In the genomic region with DNA sequence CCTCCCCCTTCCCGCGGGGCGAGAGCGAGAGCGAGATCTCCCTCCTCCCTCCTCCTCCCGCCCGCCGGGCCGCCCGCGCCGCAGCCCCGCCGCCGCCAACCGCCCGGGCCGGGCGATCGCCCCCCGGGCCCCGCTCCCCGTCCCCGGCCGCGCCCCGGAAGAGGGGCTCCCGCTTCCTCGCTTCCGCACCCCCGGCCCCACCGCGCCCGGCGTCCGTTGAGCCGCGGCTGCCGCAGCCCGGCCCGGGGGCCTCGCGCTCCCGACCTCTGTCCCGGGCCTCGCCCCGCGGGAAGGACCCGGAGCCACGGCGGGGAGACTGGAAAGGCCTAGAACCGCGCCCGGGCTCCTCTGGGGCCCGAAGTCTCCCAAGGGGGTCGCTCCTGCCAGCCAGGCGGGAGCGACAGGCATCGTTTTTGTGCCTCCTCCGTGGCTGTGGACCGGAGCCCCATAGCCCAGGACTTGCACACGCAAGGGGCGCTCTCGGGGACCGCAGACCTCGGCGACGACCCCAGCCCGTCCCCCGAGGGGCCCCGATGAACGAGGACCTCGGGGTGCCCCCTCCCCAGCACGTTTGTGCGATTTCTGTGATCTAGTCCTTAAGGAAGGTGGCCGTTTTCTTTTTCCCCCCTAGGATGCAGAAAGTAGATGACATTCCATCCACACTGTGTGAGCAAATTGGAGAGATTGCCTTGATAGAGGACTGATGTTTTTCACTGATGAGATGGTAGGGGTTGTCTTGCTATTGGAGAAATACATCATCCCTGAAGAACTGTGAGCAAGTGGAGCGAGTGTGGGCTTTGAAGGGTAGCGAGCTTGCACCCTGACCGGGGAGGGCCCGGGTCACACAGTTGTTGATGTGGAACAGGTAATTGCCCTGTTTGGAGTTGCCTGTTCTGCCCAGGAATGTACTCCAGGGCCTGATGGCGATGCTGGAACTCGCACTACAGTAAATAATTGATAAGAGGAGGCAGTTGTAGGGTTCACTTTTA, we compare ENCODE assay signal across 8 cellular contexts. TPM values are rescaled to one million over a fixed set of nuclear protein-coding genes. Genes with fewer than 3 reads are reported as not detected.
A peak's percentile ranks its signal among the peaks of the same experiment; 100 is the strongest.
DNase-seq lines count a peak whose midpoint lies in the region; ATAC-seq, FAIRE-seq and TF ChIP-seq lines count a peak whose summit lies in the region.

No MANE protein-coding gene starts in this region.

- H2AFZ ChIP-seq in HepG2 (ENCODE audit: low read length): no peak overlapping the region

- ATAC-seq in GM21423 (IDR thresholded peaks at IDR 0.05; ENCODE audit: unreplicated experiment): peak; percentile 1
- ATAC-seq in body of pancreas: no peak
- ATAC-seq in HepG2: 0 out of 3 replicates have a peak, but pooled peaks have one; percentile 0

- DNase-seq in LNCaP clone FGC (ENCODE audit: low read depth): no peak
- DNase-seq in body of pancreas: peak in 2 of 4 donors; percentile 30 to 33
- DNase-seq in HepG2 (ENCODE audit: low spot score): peak; percentile 48
- DNase-seq in suprapubic skin (ENCODE audit: low spot score in 2 of 2): peak in 1 of 2 donors; percentile 74
- DNase-seq in cortex of kidney (lab: John Stamatoyannopoulos, UW): no peak
- DNase-seq in NK-92 treated with Interleukin-12 subunit alpha and Interleukin-12 subunit beta, amount 100 ng/mL, for 24 hours (lab: John Stamatoyannopoulos, UW): no peak

- peak overlapping the region; percentile 73 for H3K27ac ChIP-seq in DOHH2 (ENCODE audit: low read depth, low read length)
- peak overlapping the region; percentile 79 to 95 (median 94) for H3K27ac ChIP-seq in body of pancreas
- H3K27ac ChIP-seq in HepG2 (ENCODE audit: extremely low read length, insufficient read depth, low read length): peak overlapping the region; percentile 92
- H3K27ac ChIP-seq in suprapubic skin: peak overlapping the region; percentile 97

- in situ Hi-C loops in HepG2 (cut with HindIII; ENCODE audit: extremely low pct_ligation_motif_present, low pct_unique_long_range_greater_than_20kb): no loop called here

- H3K27me3 ChIP-seq in DOHH2 (ENCODE audit: control insufficient read depth, low read length) (no peaks in the 10 kb centered on the region), body of pancreas (no peaks in the 10 kb centered on the region), HepG2 (ENCODE audit: control insufficient read depth in 1 of 2, insufficient read depth in 2 of 2, low read length in 2 of 2) (no peaks in the 10 kb centered on the region), suprapubic skin (no peaks in the 10 kb centered on the region)

- H3K4me3 ChIP-seq in DOHH2 (ENCODE audit: low read length) (peak overlapping the region; percentile 98), LNCaP clone FGC (ENCODE audit: low read depth, low read length) (peak overlapping the region; percentile 80), body of pancreas (peak overlapping the region; percentile 62 to 71), HepG2 (replicated peaks in 1 of 3; ENCODE audit: insufficient read depth in 1 of 3, low read depth in 2 of 3, low read length in 3 of 3) (peak overlapping the region; percentile 67 to 85 (median 72)), suprapubic skin (peak overlapping the region; percentile 86)

- intact Hi-C loops in body of pancreas (cut with DNase I): no loop called here
- intact Hi-C loops in HepG2 (cut with micrococcal nuclease; ENCODE audit: unreplicated experiment): no loop called here

- BruUV-seq in HepG2 (replicated peaks; lab: Mats Ljungman, UMichigan): no TSS peak

- H3K4me1 ChIP-seq in DOHH2 (ENCODE audit: control insufficient read depth, low read length) (peaks cover 60% of the 10 kb centered on the region), body of pancreas (peaks cover 36% of the 10 kb centered on the region), HepG2 (ENCODE audit: insufficient read depth, low read length) (peaks cover 82% of the 10 kb centered on the region), suprapubic skin (peaks cover 44% of the 10 kb centered on the region)

- TF ChIP-seq RAD21 in HepG2 (CRISPR knock-in tag; IDR thresholded peaks at IDR 0.05): peak; percentile 50; the same call in 1 of the 2 replicates

- H3K9ac ChIP-seq in HepG2 (ENCODE audit: insufficient read depth, low read depth, low read length): peak overlapping the region; percentile 99

- peaks cover 16% of the 10 kb centered on the region for H3F3A ChIP-seq in DOHH2 (ENCODE audit: control insufficient read depth, insufficient read depth)

- TF ChIP-seq EP300 in HepG2 (IDR thresholded peaks at IDR 0.05; ENCODE audit: low read depth in 2 of 2, low read length in 2 of 2) (no peak), HepG2 (CRISPR knock-in tag; IDR thresholded peaks at IDR 0.05; ENCODE audit: borderline replicate concordance) (no peak; the same call in 1 of the 2 replicates), suprapubic skin (IDR thresholded peaks at IDR 0.05) (no peak)

- H3K4me2 ChIP-seq in DOHH2 (ENCODE audit: low read length) (peak overlapping the region; percentile 81), HepG2 (ENCODE audit: low read depth, low read length) (peak overlapping the region; percentile 99)

- WGBS in body of pancreas, 2 donors: 1% methylated on average over 28 to 73 of the region's 82 CpGs
- 3% methylated on average over 33 of the region's 82 CpGs for WGBS in HepG2 (ENCODE audit: low lambda C conversion rate)
- WGBS in suprapubic skin: 4% methylated on average over 28 of the region's 82 CpGs

- H4K20me1 ChIP-seq in DOHH2 (ENCODE audit: control insufficient read depth, insufficient read depth, low read depth, low read length) (peaks cover 8% of the 10 kb centered on the region; the same call in 1 of the 2 replicates), HepG2 (ENCODE audit: insufficient read depth, low read length) (0 out of 2 replicates have a peak, but pooled peaks cover 5% of the 10 kb centered on the region)

- peak; percentile 53 for FAIRE-seq in HepG2 (lab: Jason Lieb, UNC)

- CTCF ChIA-PET in HepG2 (lab: Yijun Ruan, JAX; ENCODE audit: low intra/inter-chr PET ratio, low total read pairs): no interaction called here

- H3K79me2 ChIP-seq in DOHH2 (ENCODE audit: control insufficient read depth, low read length) (peaks cover 53% of the 10 kb centered on the region), HepG2 (ENCODE audit: insufficient read depth, low read length) (peaks cover 46% of the 10 kb centered on the region)

- TF ChIP-seq CTCF in DOHH2 (IDR thresholded peaks at IDR 0.05; ENCODE audit: low read depth, low read length, poor library complexity, severe bottlenecking) (peak; percentile 33), LNCaP clone FGC (IDR thresholded peaks at IDR 0.05; ENCODE audit: control insufficient read depth, extremely low read depth, insufficient read depth) (0 out of 2 replicates have a peak, but pooled peaks have one; percentile 14), body of pancreas (IDR thresholded peaks at IDR 0.05) (peak in 1 of 7 experiments; percentile 7), HepG2 (CRISPR knock-in tag; IDR thresholded peaks at IDR 0.05) (peak; percentile 34), suprapubic skin (IDR thresholded peaks at IDR 0.05) (no peak)

- TF ChIP-seq POLR2A in body of pancreas (IDR thresholded peaks at IDR 0.05): peak in 1 of 3 donors; percentile 29
- TF ChIP-seq POLR2A in HepG2 (IDR thresholded peaks at IDR 0.05; ENCODE audit: insufficient read depth in 1 of 2, low read depth in 2 of 2, low read length in 2 of 2): peak; percentile 22 to 76; a peak in 3 of 4 replicates
- TF ChIP-seq POLR2A in suprapubic skin (IDR thresholded peaks at IDR 0.05): peak in 1 of 2 donors; percentile 51

- H3K36me3 ChIP-seq in DOHH2 (ENCODE audit: control insufficient read depth, low read length) (peaks cover 50% of the 10 kb centered on the region), body of pancreas (replicated peaks in 1 of 2; ENCODE audit: insufficient read depth in 1 of 2, low read depth in 2 of 2) (no peaks in the 10 kb centered on the region), HepG2 (replicated peaks in 1 of 2; ENCODE audit: control insufficient read depth in 1 of 2, insufficient read depth in 2 of 2, low read length in 2 of 2) (peaks cover 2 to 23% of the 10 kb centered on the region in 2 experiments; a peak in 3 of 5 replicates), suprapubic skin (no peaks in the 10 kb centered on the region)

- H3K9me3 ChIP-seq in DOHH2 (ENCODE audit: control insufficient read depth, insufficient read depth, low read length) (no peaks in the 10 kb centered on the region), body of pancreas (no peaks in the 10 kb centered on the region), HepG2 (ENCODE audit: low read length) (no peaks in the 10 kb centered on the region), suprapubic skin (no peaks in the 10 kb centered on the region)

- POLR2A ChIA-PET in HepG2 (lab: Yijun Ruan, JAX): interaction anchor here (0.8 to 6.0 kb wide), 20 partner anchors 10 to 618 kb away, joined by 3 to 110 read pairs (median 5); partner anchors contain the start of genes CA5A, KLHDC4 and ZC3H18

- H3K9me2 ChIP-seq in DOHH2 (replicated peaks; ENCODE audit: control insufficient read depth, low read length): no peaks in the 10 kb centered on the region

RNA-seq across cellular contexts. Expression of gene BANP, which starts 0.6 kb away (rescaled TPM):
- total RNA-seq in body of pancreas (10 to 100 TPM; 19.1 to 20.2 TPM), HepG2 (2016; rRNA removed; fragmentation: Illumina TruSeq; extraction: Trizol) (13.0 and 20.2 TPM in 2 replicates), suprapubic skin (10 to 100 TPM; 24.9 to 40.1 (median 26.5) TPM)
- 63.3 and 63.4 TPM in 2 replicates for total RNA-seq in HepG2 (2016; cell fraction: cytosol; rRNA removed; fragmentation: Illumina TruSeq; extraction: Trizol; ENCODE audit: low read depth)
- total RNA-seq in HepG2 (2016; cell fraction: insoluble cytoplasmic fraction; rRNA removed; fragmentation: Illumina TruSeq; extraction: Trizol): 11.2 and 21.0 TPM in 2 replicates
- total RNA-seq in HepG2 (2016; cell fraction: membrane; rRNA removed; fragmentation: Illumina TruSeq; extraction: Trizol): 26.8 and 28.3 TPM in 2 replicates
- 25.5 and 26.4 TPM in 2 replicates for total RNA-seq in HepG2 (2016; cell fraction: nucleus; rRNA removed; fragmentation: Illumina TruSeq; extraction: Trizol)
- 23.8 and 24.6 TPM in 2 replicates for polyA plus RNA-seq in HepG2 (2011; rRNA removed)
- 21.1 and 26.1 TPM in 2 replicates for polyA plus RNA-seq in HepG2 (2011; cell fraction: cytosol; rRNA removed)
- 58.9 and 72.7 TPM in 2 replicates for polyA plus RNA-seq in HepG2 (2011; cell fraction: nucleus; rRNA removed)
- 16.2 and 18.3 TPM in 2 replicates for polyA plus RNA-seq in HepG2 (2012)
- 6.1 and 6.3 TPM in 2 replicates for polyA plus RNA-seq in HepG2 (2016; cell fraction: cytosol; fragmentation: Illumina TruSeq; extraction: Trizol; ENCODE audit: low read depth)
- 10.3 and 13.0 TPM in 2 replicates for polyA plus RNA-seq in HepG2 (2016; cell fraction: insoluble cytoplasmic fraction; fragmentation: Illumina TruSeq; extraction: Trizol; ENCODE audit: low read depth)
- polyA plus RNA-seq in HepG2 (2016; cell fraction: membrane; fragmentation: Illumina TruSeq; extraction: Trizol; ENCODE audit: low read depth): 7.4 and 8.4 TPM in 2 replicates
- polyA plus RNA-seq in HepG2 (2016; cell fraction: nucleus; fragmentation: Illumina TruSeq; extraction: Trizol; ENCODE audit: insufficient read depth, low read depth): 24.7 and 27.2 TPM in 2 replicates
- 44.9 and 76.3 TPM in 2 replicates for polyA minus RNA-seq in HepG2 (2011; rRNA and poly(A)+ RNA removed; ENCODE audit: low replicate concordance)
- polyA minus RNA-seq in HepG2 (2011; cell fraction: cytosol; rRNA and poly(A)+ RNA removed): 24.6 and 25.1 TPM in 2 replicates
- polyA minus RNA-seq in HepG2 (2011; cell fraction: nucleus; rRNA and poly(A)+ RNA removed): 76.5 and 78.6 TPM in 2 replicates

RNA-seq across cellular contexts. Expression of gene CA5A, which starts 15.5 kb away (rescaled TPM):
- not detected for total RNA-seq in body of pancreas
- 85.7 and 106 TPM in 2 replicates for total RNA-seq in HepG2 (2016; rRNA removed; fragmentation: Illumina TruSeq; extraction: Trizol)
- total RNA-seq in HepG2 (2016; cell fraction: cytosol; rRNA removed; fragmentation: Illumina TruSeq; extraction: Trizol; ENCODE audit: low read depth): 32.7 and 37.9 TPM in 2 replicates
- 85.8 and 97.2 TPM in 2 replicates for total RNA-seq in HepG2 (2016; cell fraction: insoluble cytoplasmic fraction; rRNA removed; fragmentation: Illumina TruSeq; extraction: Trizol)
- total RNA-seq in HepG2 (2016; cell fraction: membrane; rRNA removed; fragmentation: Illumina TruSeq; extraction: Trizol): 29.8 and 38.9 TPM in 2 replicates
- 97.3 and 115 TPM in 2 replicates for total RNA-seq in HepG2 (2016; cell fraction: nucleus; rRNA removed; fragmentation: Illumina TruSeq; extraction: Trizol)
- 66.8 and 70.0 TPM in 2 replicates for polyA plus RNA-seq in HepG2 (2011; rRNA removed)
- 69.7 and 71.1 TPM in 2 replicates for polyA plus RNA-seq in HepG2 (2011; cell fraction: cytosol; rRNA removed)
- 186 and 199 TPM in 2 replicates for polyA plus RNA-seq in HepG2 (2011; cell fraction: nucleus; rRNA removed)
- polyA plus RNA-seq in HepG2 (2012): 44.2 and 48.2 TPM in 2 replicates
- polyA plus RNA-seq in HepG2 (2016; cell fraction: cytosol; fragmentation: Illumina TruSeq; extraction: Trizol; ENCODE audit: low read depth): 21.5 and 23.0 TPM in 2 replicates
- polyA plus RNA-seq in HepG2 (2016; cell fraction: insoluble cytoplasmic fraction; fragmentation: Illumina TruSeq; extraction: Trizol; ENCODE audit: low read depth): 68.8 and 71.9 TPM in 2 replicates
- 18.4 and 18.5 TPM in 2 replicates for polyA plus RNA-seq in HepG2 (2016; cell fraction: membrane; fragmentation: Illumina TruSeq; extraction: Trizol; ENCODE audit: low read depth)
- polyA plus RNA-seq in HepG2 (2016; cell fraction: nucleus; fragmentation: Illumina TruSeq; extraction: Trizol; ENCODE audit: insufficient read depth, low read depth): 127 and 130 TPM in 2 replicates
- 132 TPM in 1 of 2 replicates, not detected in the other for polyA minus RNA-seq in HepG2 (2011; rRNA and poly(A)+ RNA removed; ENCODE audit: low replicate concordance)
- polyA minus RNA-seq in HepG2 (2011; cell fraction: cytosol; rRNA and poly(A)+ RNA removed): 12.6 and 15.9 TPM in 2 replicates
- polyA minus RNA-seq in HepG2 (2011; cell fraction: nucleus; rRNA and poly(A)+ RNA removed): 114 and 132 TPM in 2 replicates
- total RNA-seq in suprapubic skin: not detected

Comparison
In these comparisons a context has a peak if more than half of its experiments do, and no peak if none do; other contexts are left out.
1. CTCF ChIP-seq: peak in DOHH2 (single experiment), LNCaP clone FGC (single experiment) and HepG2 (single experiment); none in suprapubic skin (0 of 2).
2. RNA of gene CA5A, which starts 15.5 kb away (total RNA-seq): 29.8 to 115 TPM in HepG2; not detected in body of pancreas and not detected in suprapubic skin; every median in the first group is over 10 times any median in the second.
3. Peak in every context shown above with its lines, with median percentiles within 50 percentile points of each other: H3K27ac ChIP-seq and H3K4me3 ChIP-seq.